ENCODE assay signal across 1 cellular context in genomic region chr1:18288609-18289219, GRCh38.
TF ChIP-seq lines count a peak whose summit lies in the region.

No MANE protein-coding gene starts in this region.

TF ChIP-seq in K562, 482 proteins besides CTCF, POLR2A, EP300 and RAD21 (continued from another document):
- TF ChIP-seq UBTF (IDR thresholded peaks at IDR 0.05; ENCODE audit: borderline replicate concordance in 1 of 2, low read depth in 2 of 2, low read length in 2 of 2), result no peak
- no peak for TF ChIP-seq ESRRA (IDR thresholded peaks at IDR 0.05; ENCODE audit: borderline replicate concordance, low read depth)
- TF ChIP-seq ZBTB12 (CRISPR knock-in tag; IDR thresholded peaks at IDR 0.05), result no peak
- no peak for TF ChIP-seq NONO (IDR thresholded peaks at IDR 0.05; ENCODE audit: low read depth in 2 of 2, low read length in 1 of 2)
- no peak for TF ChIP-seq ZBTB7A (IDR thresholded peaks at IDR 0.05; ENCODE audit: borderline replicate concordance, control insufficient read depth, low read depth, low read length)
- TF ChIP-seq ZNF436 (CRISPR knock-in tag; IDR thresholded peaks at IDR 0.05), result no peak
- TF ChIP-seq MCM7 (IDR thresholded peaks at IDR 0.05), result no peak
- TF ChIP-seq YY1 (IDR thresholded peaks at IDR 0.05; ENCODE audit: borderline replicate concordance in 1 of 3, control insufficient read depth in 1 of 3, extremely low read depth in 1 of 3, insufficient read depth in 3 of 3, insufficient read length in 1 of 3, insufficient replicate concordance in 2 of 3, low read depth in 1 of 3, low read length in 2 of 3), result no peak
- TF ChIP-seq ATF3 (IDR thresholded peaks at IDR 0.05), result no peak
- TF ChIP-seq ATF3 (CRISPR knock-in tag; conservative IDR thresholded peaks at IDR 0.05), result no peak
